19 cellular contexts compared by ENCODE assay signal in the genomic region with DNA sequence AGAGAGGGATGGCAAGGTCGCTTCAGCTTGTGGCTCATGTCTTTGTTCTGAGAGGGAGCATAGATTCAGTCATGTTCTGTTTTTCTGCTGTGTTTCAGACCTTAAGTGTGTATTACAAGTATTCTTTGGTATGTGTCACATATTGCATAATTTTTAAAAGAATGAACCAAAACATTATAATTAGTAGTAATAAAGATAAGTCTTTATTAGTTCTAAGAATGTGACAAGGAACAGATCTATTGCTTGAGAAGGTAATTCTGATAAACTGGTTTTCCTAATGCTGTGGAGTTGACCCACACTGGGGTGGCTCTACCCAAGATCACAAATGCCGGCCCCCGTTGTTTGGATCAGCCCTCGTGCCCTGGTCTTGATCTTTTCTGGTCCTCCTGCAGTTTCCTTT.
DNase-seq lines count a peak whose midpoint lies in the region; ATAC-seq, FAIRE-seq and TF ChIP-seq lines count a peak whose summit lies in the region.
"Had no signal": no experiment of that assay in that cellular context is flagged by ENCODE, and none has a peak within 500 bp of the region (broad histone marks: within the 10 kb centered on the region; RNA-seq: fewer than 3 reads in every experiment).

No MANE protein-coding gene starts in this region.

- H3K27me3 ChIP-seq in bronchial epithelial cell (ENCODE audit: control insufficient read depth, insufficient read depth, low read length) (no peaks in the 10 kb centered on the region), keratinocyte (ENCODE audit: control insufficient read depth, extremely low read depth, insufficient read depth, low read length) (no peaks in the 10 kb centered on the region), tibial artery (no peaks in the 10 kb centered on the region)

- peak overlapping the region; percentile 81 for H2AFZ ChIP-seq in keratinocyte (ENCODE audit: control insufficient read depth, low read length)

- CTCF ChIA-PET in WTC11 (lab: Charles Lee) = no interaction called here
- CTCF ChIA-PET in activated naive CD4-positive, alpha-beta T cell treated with anti-CD3 and anti-CD28 coated beads for 36 hours (lab: Charles Lee) = no interaction called here

- H3K36me3 Mint-ChIP-seq in HFFc6 (ENCODE audit: low read depth) (peaks cover 16% of the 10 kb centered on the region; the same call in 1 of the 2 replicates), WTC11 (no peaks in the 10 kb centered on the region)
- peaks cover 10% of the 10 kb centered on the region for H3K36me3 Mint-ChIP-seq in activated naive CD4-positive, alpha-beta T cell treated with anti-CD3 and anti-CD28 coated beads for 36 hours (ENCODE audit: low read depth)

- no peaks in the 10 kb centered on the region for H3K9me1 ChIP-seq in keratinocyte (ENCODE audit: control insufficient read depth, extremely low read depth, insufficient read depth, low read length)

- intact Hi-C loops in tibial artery (cut with DNase I; ENCODE audit: low total_unique reads) = no loop called here
- intact Hi-C loops in activated naive CD4-positive, alpha-beta T cell treated with anti-CD3 and anti-CD28 coated beads for 36 hours (cut with micrococcal nuclease) = no loop called here

- H3K27ac Mint-ChIP-seq in HFFc6 (peak overlapping the region; percentile 82), WTC11 (no peak overlapping the region)
- no peak overlapping the region for H3K27ac Mint-ChIP-seq in activated naive CD4-positive, alpha-beta T cell treated with anti-CD3 and anti-CD28 coated beads for 36 hours
- H3K27ac Mint-ChIP-seq: activated T-cell treated with anti-CD3 and anti-CD28 coated beads, Interleukin-2, amount 50 U/mL, for 72 hours had no signal

- H3K9ac ChIP-seq in keratinocyte (ENCODE audit: control insufficient read depth, extremely low read depth, insufficient read depth, low read length) = no peak overlapping the region

- H3K4me1 ChIP-seq in keratinocyte (ENCODE audit: control insufficient read depth, extremely low read depth, insufficient read depth, low read length) = peaks cover 33% of the 10 kb centered on the region
- peaks cover 0 to 24% (median 5%) of the 10 kb centered on the region in 4 donors for H3K4me1 ChIP-seq in tibial artery

- POLR2A ChIA-PET in WTC11 (lab: Charles Lee) = interaction anchor here (0.6 kb wide), 1 partner anchor 193 kb away, joined by 3 read pairs; no protein-coding TSS in a partner anchor

- H3K36me3 ChIP-seq in bronchial epithelial cell (ENCODE audit: control insufficient read depth, insufficient read depth, low read length) (no peaks in the 10 kb centered on the region), keratinocyte (ENCODE audit: control insufficient read depth in 2 of 2, extremely low read depth in 1 of 2, insufficient read depth in 2 of 2, low read length in 2 of 2) (no peaks in the 10 kb centered on the region), tibial artery (no peaks in the 10 kb centered on the region)

- H3K9me3 ChIP-seq in keratinocyte (ENCODE audit: control insufficient read depth, low read depth, low read length) (no peaks in the 10 kb centered on the region), tibial artery (no peaks in the 10 kb centered on the region)

- no peak overlapping the region for H3K4me3 ChIP-seq in bronchial epithelial cell (ENCODE audit: low read depth, low read length)
- H3K4me3 ChIP-seq in keratinocyte (ENCODE audit: control insufficient read depth in 2 of 3, extremely low read depth in 1 of 3, insufficient read depth in 2 of 3, low read depth in 1 of 3, low read length in 3 of 3) = no peak overlapping the region
- H3K4me3 ChIP-seq in tibial artery = no peak overlapping the region
- H3K4me3 ChIP-seq: coronary artery had no signal

- no peak for ATAC-seq in WTC11
- ATAC-seq in GM18870 (IDR thresholded peaks at IDR 0.05; ENCODE audit: unreplicated experiment) = no peak
- ATAC-seq in GM21717 (IDR thresholded peaks at IDR 0.05; ENCODE audit: unreplicated experiment) = no peak
- ATAC-seq: activated T-cell treated with anti-CD3 and anti-CD28 coated beads, Interleukin-2, amount 50 U/mL, for 72 hours had no signal

- H3K4me2 ChIP-seq in keratinocyte (ENCODE audit: control insufficient read depth, extremely low read depth, insufficient read depth, low read depth, low read length) = peak overlapping the region; percentile 62

- H4K20me1 ChIP-seq in keratinocyte (ENCODE audit: control insufficient read depth, extremely low read depth, insufficient read depth, low read length) = no peaks in the 10 kb centered on the region

- H3K79me2 ChIP-seq in keratinocyte (ENCODE audit: control insufficient read depth, insufficient read depth, low read length) = no peaks in the 10 kb centered on the region

- H3K27ac ChIP-seq in keratinocyte (ENCODE audit: control insufficient read depth, insufficient read depth, low read length) (peak overlapping the region; percentile 74), tibial artery (peak overlapping the region; percentile 18 to 36)
- H3K27ac ChIP-seq: coronary artery had no signal

- dilution Hi-C loops in keratinocyte (cut with MboI; ENCODE audit: extremely low pct_ligation_motif_present, low sequenced_read_pairs) = no loop called here

- no peak for FAIRE-seq in bronchial epithelial cell (lab: Jason Lieb, UNC)
- FAIRE-seq in keratinocyte (lab: Jason Lieb, UNC) = no peak

- H3K27me3 Mint-ChIP-seq in HFFc6 (ENCODE audit: insufficient read depth) (no peaks in the 10 kb centered on the region; the same call in 1 of the 2 replicates), WTC11 (ENCODE audit: low read depth) (no peaks in the 10 kb centered on the region)
- H3K27me3 Mint-ChIP-seq in activated naive CD4-positive, alpha-beta T cell treated with anti-CD3 and anti-CD28 coated beads for 36 hours (ENCODE audit: low read depth) = no peaks in the 10 kb centered on the region

- TF ChIP-seq CTCF in HFFc6 (IDR thresholded peaks at IDR 0.05) (no peak), bronchial epithelial cell (IDR thresholded peaks at IDR 0.05; ENCODE audit: insufficient read depth, low read length, severe bottlenecking) (no peak), keratinocyte (optimal IDR thresholded peaks at IDR 0.05 in 1 of 3, IDR thresholded peaks at IDR 0.05 in 1 of 3, conservative IDR thresholded peaks at IDR 0.05 in 1 of 3; ENCODE audit: extremely low read depth in 1 of 3, insufficient read depth in 2 of 3, low read length in 3 of 3) (no peak), tibial artery (IDR thresholded peaks at IDR 0.05) (no peak), WTC11 (IDR thresholded peaks at IDR 0.05) (no peak)

- DNase-seq in HFFc6 (no peak), bronchial epithelial cell (ENCODE audit: low read depth) (peak; percentile 50), keratinocyte (ENCODE audit: low read depth, low spot score) (no peak), tibial artery (no peak), WTC11 (ENCODE audit: low spot score) (no peak)
- no peak for DNase-seq in activated naive CD4-positive, alpha-beta T cell treated with anti-CD3 and anti-CD28 coated beads for 36 hours
- DNase-seq: activated T-cell treated with anti-CD3 and anti-CD28 coated beads, Interleukin-2, amount 50 U/mL, for 72 hours; C1 segment of cervical spinal cord; DND-41; MM.1S; NCI-H2081; NCI-H748 treated with DMSO at 0.1 percent for 48 hours; occipital lobe; SHP77; substantia nigra; T1000 had no signal

- no peaks in the 10 kb centered on the region for H3K9me3 Mint-ChIP-seq in HFFc6
- no peaks in the 10 kb centered on the region for H3K9me3 Mint-ChIP-seq in WTC11
- no peaks in the 10 kb centered on the region for H3K9me3 Mint-ChIP-seq in activated naive CD4-positive, alpha-beta T cell treated with anti-CD3 and anti-CD28 coated beads for 36 hours

- peaks cover 57% of the 10 kb centered on the region for H3K4me1 Mint-ChIP-seq in HFFc6 (ENCODE audit: low read depth)
- H3K4me1 Mint-ChIP-seq in WTC11 = peaks cover 22% of the 10 kb centered on the region
- peaks cover 17% of the 10 kb centered on the region for H3K4me1 Mint-ChIP-seq in activated naive CD4-positive, alpha-beta T cell treated with anti-CD3 and anti-CD28 coated beads for 36 hours (ENCODE audit: low read depth)

- no peak overlapping the region for H3K4me3 Mint-ChIP-seq in HFFc6
- H3K4me3 Mint-ChIP-seq in WTC11 = no peak overlapping the region
- no peak overlapping the region for H3K4me3 Mint-ChIP-seq in activated naive CD4-positive, alpha-beta T cell treated with anti-CD3 and anti-CD28 coated beads for 36 hours
- H3K4me3 Mint-ChIP-seq: activated T-cell treated with anti-CD3 and anti-CD28 coated beads, Interleukin-2, amount 50 U/mL, for 72 hours had no signal

TF ChIP-seq in WTC11, 78 proteins besides CTCF, POLR2A, EP300 and RAD21 (continues in another document):
- TF ChIP-seq FOXK1 (CRISPR knock-in tag; IDR thresholded peaks at IDR 0.05) (no peak), CREB1 (CRISPR knock-in tag; IDR thresholded peaks at IDR 0.05) (no peak), CREM (CRISPR knock-in tag; IDR thresholded peaks at IDR 0.05) (no peak), MYBL2 (CRISPR knock-in tag; IDR thresholded peaks at IDR 0.05) (no peak), ATF1 (CRISPR knock-in tag; IDR thresholded peaks at IDR 0.05) (no peak), TP53 (CRISPR knock-in tag; IDR thresholded peaks at IDR 0.05) (no peak), JAZF1 (CRISPR knock-in tag; IDR thresholded peaks at IDR 0.05) (no peak)
- TF ChIP-seq, protein P1, sequence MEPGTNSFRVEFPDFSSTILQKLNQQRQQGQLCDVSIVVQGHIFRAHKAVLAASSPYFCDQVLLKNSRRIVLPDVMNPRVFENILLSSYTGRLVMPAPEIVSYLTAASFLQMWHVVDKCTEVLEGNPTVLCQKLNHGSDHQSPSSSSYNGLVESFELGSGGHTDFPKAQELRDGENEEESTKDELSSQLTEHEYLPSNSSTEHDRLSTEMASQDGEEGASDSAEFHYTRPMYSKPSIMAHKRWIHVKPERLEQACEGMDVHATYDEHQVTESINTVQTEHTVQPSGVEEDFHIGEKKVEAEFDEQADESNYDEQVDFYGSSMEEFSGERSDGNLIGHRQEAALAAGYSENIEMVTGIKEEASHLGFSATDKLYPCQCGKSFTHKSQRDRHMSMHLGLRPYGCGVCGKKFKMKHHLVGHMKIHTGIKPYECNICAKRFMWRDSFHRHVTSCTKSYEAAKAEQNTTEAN (CRISPR knock-in tag; IDR thresholded peaks at IDR 0.05) = no peak
- TF ChIP-seq, protein P2, sequence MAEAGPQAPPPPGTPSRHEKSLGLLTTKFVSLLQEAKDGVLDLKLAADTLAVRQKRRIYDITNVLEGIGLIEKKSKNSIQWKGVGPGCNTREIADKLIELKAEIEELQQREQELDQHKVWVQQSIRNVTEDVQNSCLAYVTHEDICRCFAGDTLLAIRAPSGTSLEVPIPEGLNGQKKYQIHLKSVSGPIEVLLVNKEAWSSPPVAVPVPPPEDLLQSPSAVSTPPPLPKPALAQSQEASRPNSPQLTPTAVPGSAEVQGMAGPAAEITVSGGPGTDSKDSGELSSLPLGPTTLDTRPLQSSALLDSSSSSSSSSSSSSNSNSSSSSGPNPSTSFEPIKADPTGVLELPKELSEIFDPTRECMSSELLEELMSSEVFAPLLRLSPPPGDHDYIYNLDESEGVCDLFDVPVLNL (CRISPR knock-in tag; IDR thresholded peaks at IDR 0.05; ENCODE audit: borderline replicate concordance, low read depth) = no peak
